Comparison of ENCODE assay signal across 7 cellular contexts in the genomic region with DNA sequence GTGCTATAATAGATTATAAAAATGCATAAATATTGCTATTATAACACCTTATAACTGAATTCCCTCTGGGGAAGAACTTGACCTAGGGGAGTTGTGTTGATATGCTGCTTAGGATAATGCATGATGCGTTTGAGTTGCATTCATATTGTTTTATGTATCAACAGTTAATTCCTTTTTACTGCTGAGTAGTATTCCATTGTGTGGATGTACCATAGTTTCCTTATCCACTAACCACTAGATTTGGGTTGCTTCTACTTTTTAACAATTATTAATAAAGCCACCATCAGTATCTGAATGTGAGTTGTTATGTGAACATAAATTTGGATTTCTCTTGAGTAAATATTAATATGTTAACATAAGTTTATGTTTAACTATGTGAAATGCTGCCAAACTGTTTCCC. TPM values are rescaled to one million over a fixed set of nuclear protein-coding genes. Genes with fewer than 3 reads are reported as not detected.
"Had no signal": no experiment of that assay in that cellular context is flagged by ENCODE, and none has a peak within 500 bp of the region (broad histone marks: within the 10 kb centered on the region; RNA-seq: fewer than 3 reads in every experiment).

No MANE protein-coding gene starts in this region.

- DNase-seq: IMR-90, KBM-7, KG1 had no signal

- H3K4me3 ChIP-seq: K562 had no signal

- ATAC-seq: HepG2, K562 had no signal

- H3K27ac ChIP-seq: HL-60 had no signal

RNA-seq across cellular contexts. Expression of a gene that starts 19.7 kb away (rescaled TPM):
- polyA plus RNA-seq: HepG2, IgD-negative memory B cell, K562 had no signal
